In the genomic region with DNA sequence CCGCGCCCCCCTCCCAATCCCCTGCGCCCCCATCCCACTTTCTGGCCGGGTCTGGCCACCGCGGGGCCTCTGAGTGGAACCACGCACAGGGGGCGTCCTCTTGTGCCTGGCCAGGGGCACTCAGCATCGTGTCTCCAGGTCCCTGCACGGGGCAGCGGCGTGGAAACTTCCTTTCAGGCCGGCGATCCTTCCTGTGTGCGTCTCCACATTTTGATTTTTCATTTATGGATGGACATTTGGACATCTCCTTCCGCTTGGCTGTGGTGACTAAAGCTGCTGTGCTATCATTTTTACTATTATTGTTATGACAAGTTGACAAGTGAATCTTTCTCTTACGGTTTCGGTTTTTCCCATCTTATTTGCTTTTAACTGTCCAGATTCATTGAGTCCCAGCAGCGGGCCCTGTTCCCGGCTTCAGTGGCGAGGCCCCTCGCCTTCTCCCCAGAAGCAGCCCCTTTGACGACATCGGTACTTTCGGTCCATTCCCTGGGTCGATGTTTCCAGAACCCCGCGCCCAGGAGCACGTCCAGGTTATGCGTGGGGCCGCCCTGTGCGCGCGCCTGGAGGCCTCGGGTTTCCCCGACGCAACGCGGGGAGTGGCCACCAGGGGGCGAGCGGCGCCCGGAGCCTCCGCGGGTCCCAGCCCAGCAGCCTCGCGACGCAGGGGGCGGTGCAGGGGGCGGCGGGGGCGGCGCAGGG, we compare ENCODE assay signal across 8 cellular contexts. TPM values are rescaled to one million over a fixed set of nuclear protein-coding genes. Genes with fewer than 3 reads are reported as not detected.
DNase-seq lines count a peak whose midpoint lies in the region; ATAC-seq lines count a peak whose summit lies in the region.

No MANE protein-coding gene starts in this region.

- H3K9me3 Mint-ChIP-seq in activated T-cell treated with anti-CD3 and anti-CD28 coated beads, Interleukin-2, amount 50 U/mL, for 4 hours: no peaks in the 10 kb centered on the region

- H3K4me3 Mint-ChIP-seq in activated T-cell treated with anti-CD3 and anti-CD28 coated beads, Interleukin-2, amount 50 U/mL, for 4 hours: peak overlapping the region; percentile 90

- ATAC-seq in activated T-cell treated with anti-CD3 and anti-CD28 coated beads, Interleukin-2, amount 50 U/mL, for 4 hours: peak; percentile 63 to 69
- ATAC-seq in esophagus mucosa: peak; percentile 69

- peaks cover 30% of the 10 kb centered on the region for H3K4me1 Mint-ChIP-seq in activated T-cell treated with anti-CD3 and anti-CD28 coated beads, Interleukin-2, amount 50 U/mL, for 4 hours (ENCODE audit: low read depth)

- H3K27me3 Mint-ChIP-seq in activated T-cell treated with anti-CD3 and anti-CD28 coated beads, Interleukin-2, amount 50 U/mL, for 4 hours (ENCODE audit: low read depth): no peaks in the 10 kb centered on the region

- H3K36me3 Mint-ChIP-seq in activated T-cell treated with anti-CD3 and anti-CD28 coated beads, Interleukin-2, amount 50 U/mL, for 4 hours (ENCODE audit: insufficient read depth): no peaks in the 10 kb centered on the region

- DNase-seq in NCI-H1436 (lab: John Stamatoyannopoulos, UW) (peak; percentile 45), NCI-H1436 treated with DMSO at 0.1 percent for 48 hours (lab: John Stamatoyannopoulos, UW) (no peak), HK-2 (ENCODE audit: unreplicated experiment) (peak; percentile 77), OCI-M2 (lab: John Stamatoyannopoulos, UW; ENCODE audit: unreplicated experiment) (peak; percentile 98), myocyte (ENCODE audit: low read depth) (peak; percentile 73)
- peak; percentile 91 for DNase-seq in activated T-cell treated with anti-CD3 and anti-CD28 coated beads, Interleukin-2, amount 50 U/mL, for 4 hours
- DNase-seq in stimulated activated CD8-positive, alpha-beta memory T cell treated with anti-CD3 and anti-CD28 coated beads, Interleukin-7, amount 100 ng/mL, for 4 hours (ENCODE audit: low read depth in 2 of 2): peak; percentile 65 to 80

RNA-seq across cellular contexts. Expression of gene SLC19A1, which starts 12.4 kb away (rescaled TPM):
- 10 to 100 TPM; 69.0 to 94.9 (median 77.7) TPM for total RNA-seq in activated T-cell treated with anti-CD3 and anti-CD28 coated beads, Interleukin-2, amount 50 U/mL, for 4 hours
- total RNA-seq in esophagus mucosa (3.1 TPM), myocyte (5.2 and 8.2 TPM in 2 replicates)
- polyA plus RNA-seq in myocyte (2012): 9.8 TPM
